ENCODE assay signal across 11 cellular contexts in genomic region chr3:140465988-140466387, GRCh38.
"Had no signal": no experiment of that assay in that cellular context is flagged by ENCODE, and none has a peak within 500 bp of the region (broad histone marks: within the 10 kb centered on the region; RNA-seq: fewer than 3 reads in every experiment).

No MANE protein-coding gene starts in this region.

- H3K9me3 ChIP-seq: HAP-1 had no signal

- H3K9ac ChIP-seq: GM23248 had no signal

- H3K4me2 ChIP-seq: GM23338 had no signal

- ATAC-seq: GM23338, HCT116 had no signal

- H3K9me3 Mint-ChIP-seq: GM23338, H9 had no signal

- H3K4me3 ChIP-seq: GM23248, GM23338, HAP-1 had no signal

- FAIRE-seq: H1, H54 had no signal

- H3K4me3 Mint-ChIP-seq: GM23338, H9, HFFc6 had no signal

- H3K27ac Mint-ChIP-seq: GM23338, H9, HFFc6 had no signal

- H3K27ac ChIP-seq: GM23248 had no signal

- H2AFZ ChIP-seq: GM23248, GM23338 had no signal

- H3K4me1 ChIP-seq: HAP-1 had no signal

- DNase-seq: GM23248, GOT3, H7, H9, HCEC 1CT, HFFc6 had no signal

- H3K36me3 ChIP-seq: HAP-1 had no signal
